ENCODE assay signal across 1 cellular context in the genomic region with DNA sequence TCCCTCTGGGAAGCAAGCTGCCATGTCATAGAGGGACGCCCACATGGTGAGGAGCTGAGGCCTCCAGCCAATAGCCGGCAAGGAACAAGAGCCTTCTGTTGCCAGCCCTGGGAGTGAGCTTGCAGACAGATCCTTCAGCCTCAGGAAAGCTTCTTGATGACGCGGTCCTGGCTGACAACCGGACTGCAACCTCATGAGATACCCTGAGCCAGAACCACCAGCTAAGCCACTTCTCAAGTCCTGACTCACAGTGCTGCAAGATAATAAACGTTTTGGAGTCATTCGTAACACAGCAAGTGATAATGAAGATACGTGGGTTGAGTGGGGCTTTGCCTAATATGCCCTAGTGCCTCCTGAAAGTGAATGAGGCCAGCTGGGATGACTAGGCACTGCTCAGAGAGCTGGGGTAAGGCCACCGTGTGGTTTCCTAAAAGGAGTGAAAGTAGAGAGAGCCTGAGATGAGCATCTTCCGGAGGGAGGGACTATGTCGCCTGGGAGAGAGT.
TF ChIP-seq lines count a peak whose summit lies in the region.

No MANE protein-coding gene starts in this region.

TF ChIP-seq in HCT116, 20 proteins besides CTCF, POLR2A, EP300 and RAD21 (continued from another document):
- TF ChIP-seq, protein P1, sequence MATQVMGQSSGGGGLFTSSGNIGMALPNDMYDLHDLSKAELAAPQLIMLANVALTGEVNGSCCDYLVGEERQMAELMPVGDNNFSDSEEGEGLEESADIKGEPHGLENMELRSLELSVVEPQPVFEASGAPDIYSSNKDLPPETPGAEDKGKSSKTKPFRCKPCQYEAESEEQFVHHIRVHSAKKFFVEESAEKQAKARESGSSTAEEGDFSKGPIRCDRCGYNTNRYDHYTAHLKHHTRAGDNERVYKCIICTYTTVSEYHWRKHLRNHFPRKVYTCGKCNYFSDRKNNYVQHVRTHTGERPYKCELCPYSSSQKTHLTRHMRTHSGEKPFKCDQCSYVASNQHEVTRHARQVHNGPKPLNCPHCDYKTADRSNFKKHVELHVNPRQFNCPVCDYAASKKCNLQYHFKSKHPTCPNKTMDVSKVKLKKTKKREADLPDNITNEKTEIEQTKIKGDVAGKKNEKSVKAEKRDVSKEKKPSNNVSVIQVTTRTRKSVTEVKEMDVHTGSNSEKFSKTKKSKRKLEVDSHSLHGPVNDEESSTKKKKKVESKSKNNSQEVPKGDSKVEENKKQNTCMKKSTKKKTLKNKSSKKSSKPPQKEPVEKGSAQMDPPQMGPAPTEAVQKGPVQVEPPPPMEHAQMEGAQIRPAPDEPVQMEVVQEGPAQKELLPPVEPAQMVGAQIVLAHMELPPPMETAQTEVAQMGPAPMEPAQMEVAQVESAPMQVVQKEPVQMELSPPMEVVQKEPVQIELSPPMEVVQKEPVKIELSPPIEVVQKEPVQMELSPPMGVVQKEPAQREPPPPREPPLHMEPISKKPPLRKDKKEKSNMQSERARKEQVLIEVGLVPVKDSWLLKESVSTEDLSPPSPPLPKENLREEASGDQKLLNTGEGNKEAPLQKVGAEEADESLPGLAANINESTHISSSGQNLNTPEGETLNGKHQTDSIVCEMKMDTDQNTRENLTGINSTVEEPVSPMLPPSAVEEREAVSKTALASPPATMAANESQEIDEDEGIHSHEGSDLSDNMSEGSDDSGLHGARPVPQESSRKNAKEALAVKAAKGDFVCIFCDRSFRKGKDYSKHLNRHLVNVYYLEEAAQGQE (IDR thresholded peaks at IDR 0.05; ENCODE audit: low read depth) = no peak
- TF ChIP-seq ELF1 (IDR thresholded peaks at IDR 0.05; ENCODE audit: borderline replicate concordance, low read depth) = no peak
- no peak for TF ChIP-seq SP1 (IDR thresholded peaks at IDR 0.05; ENCODE audit: low read depth)
- no peak for TF ChIP-seq ZFX (IDR thresholded peaks at IDR 0.05)
- TF ChIP-seq EZH2phosphoT487 (IDR thresholded peaks at IDR 0.05; ENCODE audit: borderline replicate concordance) = no peak
- no peak for TF ChIP-seq FOSL1 (IDR thresholded peaks at IDR 0.05; ENCODE audit: low read depth)
- TF ChIP-seq, protein P2, sequence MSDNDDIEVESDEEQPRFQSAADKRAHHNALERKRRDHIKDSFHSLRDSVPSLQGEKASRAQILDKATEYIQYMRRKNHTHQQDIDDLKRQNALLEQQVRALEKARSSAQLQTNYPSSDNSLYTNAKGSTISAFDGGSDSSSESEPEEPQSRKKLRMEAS (IDR thresholded peaks at IDR 0.05) = no peak
- no peak for TF ChIP-seq YY1 (IDR thresholded peaks at IDR 0.05; ENCODE audit: extremely low read depth, insufficient replicate concordance, low read depth, low read length)
- no peak for TF ChIP-seq SRF (IDR thresholded peaks at IDR 0.05; ENCODE audit: low read depth)
- no peak for TF ChIP-seq EGR1 (IDR thresholded peaks at IDR 0.05; ENCODE audit: low read depth)
- no peak for TF ChIP-seq CEBPB (IDR thresholded peaks at IDR 0.05; ENCODE audit: low read depth)
